ENCODE assay signal across 8 cellular contexts in the genomic region with DNA sequence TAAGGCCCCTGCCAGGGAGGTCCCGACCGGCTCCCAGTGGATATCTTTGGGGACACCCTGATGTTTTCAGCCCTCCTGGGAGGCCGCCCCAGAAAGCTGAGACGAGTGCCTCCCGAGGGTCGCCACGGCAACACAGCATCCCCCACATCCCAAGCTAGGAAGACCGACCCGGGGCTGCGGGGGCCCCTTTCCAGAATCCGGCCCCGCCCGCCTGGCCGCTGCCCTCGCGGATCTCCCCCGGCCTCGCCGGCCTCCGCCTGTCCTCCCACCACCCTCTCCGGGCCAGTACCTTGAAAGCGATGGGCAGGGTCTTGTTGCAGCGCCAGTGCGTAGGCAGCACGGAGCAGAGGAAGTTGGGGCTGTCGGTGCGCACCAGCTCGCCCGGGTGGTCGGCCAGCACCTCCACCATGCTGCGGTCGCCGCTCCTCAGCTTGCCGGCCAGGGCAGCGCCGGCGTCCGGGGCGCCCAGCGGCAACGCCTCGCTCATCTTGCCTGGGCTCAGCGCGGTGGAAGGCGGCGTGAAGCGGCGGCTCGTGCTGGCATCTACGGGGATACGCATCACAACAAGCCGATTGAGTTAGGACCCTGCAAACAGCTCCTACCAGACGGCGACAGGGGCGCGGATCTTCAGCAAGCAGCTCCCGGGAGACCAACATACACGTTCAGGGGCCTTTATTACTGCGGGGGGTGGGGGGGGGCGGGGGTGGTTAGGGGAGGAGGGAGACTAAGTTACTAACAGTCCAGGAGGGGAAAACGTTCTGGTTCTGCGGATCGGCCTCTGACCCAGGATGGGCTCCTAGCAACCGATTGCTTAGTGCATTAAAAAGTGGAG.
DNase-seq lines count a peak whose midpoint lies in the region; ATAC-seq and TF ChIP-seq lines count a peak whose summit lies in the region.

No MANE protein-coding gene starts in this region.

- H3K36me3 Mint-ChIP-seq in activated CD8-positive, alpha-beta T cell treated with anti-CD3 and anti-CD28 coated beads, Interleukin-2, amount 10 ng/mL, durations not matched to agents 7 days and 5 days (ENCODE audit: low read depth) = no peaks in the 10 kb centered on the region

- peak overlapping the region; percentile 49 for H3K27ac Mint-ChIP-seq in activated CD8-positive, alpha-beta T cell treated with anti-CD3 and anti-CD28 coated beads, Interleukin-2, amount 10 ng/mL, durations not matched to agents 7 days and 5 days

- DNase-seq in stimulated activated CD4-positive, alpha-beta T cell treated with anti-CD3 and anti-CD28 coated beads, Interleukin-12 subunit alpha, Interleukin-12 subunit beta, amount 100 ng/mL, for 4 hours = peak; percentile 28
- DNase-seq in stimulated activated CD4-positive, alpha-beta T cell treated with anti-CD3 and anti-CD28 coated beads, Interleukin-2, amount 100 ng/mL, for 48 hours = no peak
- DNase-seq in activated CD8-positive, alpha-beta T cell treated with anti-CD3 and anti-CD28 coated beads, Interleukin-2, amount 10 ng/mL, durations not matched to agents 7 days and 5 days = peak; percentile 30
- no peak for DNase-seq in fibroblast of the aortic adventitia (ENCODE audit: low read depth)
- no peak for DNase-seq in GDM1 (lab: John Stamatoyannopoulos, UW)

- H3K4me1 ChIP-seq in neutrophil (ENCODE audit: control insufficient read depth in 1 of 2, insufficient read depth in 1 of 2, low read depth in 1 of 2, low read length in 1 of 2) = peaks cover 81 to 91% of the 10 kb centered on the region in 2 experiments

- H3K4me1 Mint-ChIP-seq in activated CD8-positive, alpha-beta T cell treated with anti-CD3 and anti-CD28 coated beads, Interleukin-2, amount 10 ng/mL, durations not matched to agents 7 days and 5 days (ENCODE audit: low read depth) = peaks cover 49% of the 10 kb centered on the region

- no peaks in the 10 kb centered on the region for H3K9me3 Mint-ChIP-seq in activated CD8-positive, alpha-beta T cell treated with anti-CD3 and anti-CD28 coated beads, Interleukin-2, amount 10 ng/mL, durations not matched to agents 7 days and 5 days (ENCODE audit: insufficient read depth)

- no peaks in the 10 kb centered on the region for H3K36me3 ChIP-seq in neutrophil

- peaks cover 5% of the 10 kb centered on the region for H3K27me3 Mint-ChIP-seq in activated CD8-positive, alpha-beta T cell treated with anti-CD3 and anti-CD28 coated beads, Interleukin-2, amount 10 ng/mL, durations not matched to agents 7 days and 5 days (ENCODE audit: low read depth)

- no peaks in the 10 kb centered on the region for H3K9me3 ChIP-seq in neutrophil

- ATAC-seq in activated CD8-positive, alpha-beta T cell treated with anti-CD3 and anti-CD28 coated beads, Interleukin-2, amount 10 ng/mL, durations not matched to agents 7 days and 5 days = no peak
- no peak for ATAC-seq in HG03378 (IDR thresholded peaks at IDR 0.05; ENCODE audit: unreplicated experiment)
- ATAC-seq in HG02588 (IDR thresholded peaks at IDR 0.05; ENCODE audit: unreplicated experiment) = no peak

- POLR2A ChIA-PET in activated CD8-positive, alpha-beta T cell treated with anti-CD3 and anti-CD28 coated beads, Interleukin-2, amount 10 ng/mL, durations not matched to agents 7 days and 5 days (lab: Charles Lee) = interaction anchor here (0.6 to 1.8 kb wide), 2 partner anchors 161 to 340 kb away, joined by 4 to 24 read pairs; no protein-coding TSS in a partner anchor

- peak overlapping the region; percentile 88 for H3K4me3 ChIP-seq in fibroblast of the aortic adventitia (ENCODE audit: low read depth, low read length)
- H3K4me3 ChIP-seq in neutrophil (ENCODE audit: low read depth in 1 of 2, low read length in 1 of 2) = peak overlapping the region; percentile 78 to 98

- TF ChIP-seq CTCF in fibroblast of the aortic adventitia (IDR thresholded peaks at IDR 0.05; ENCODE audit: insufficient read depth, low read length) = no peak
- TF ChIP-seq CTCF in neutrophil (IDR thresholded peaks at IDR 0.05) = no peak

- CTCF ChIA-PET in activated CD8-positive, alpha-beta T cell treated with anti-CD3 and anti-CD28 coated beads, Interleukin-2, amount 10 ng/mL, durations not matched to agents 7 days and 5 days (lab: Charles Lee) = interaction anchor here (0.9 to 8.9 kb wide), 11 partner anchors 13 to 513 kb away, joined by 3 to 106 read pairs (median 4); partner anchors contain the start of gene RUNX1

- H3K27me3 ChIP-seq in neutrophil = no peaks in the 10 kb centered on the region

- H3K27ac ChIP-seq in neutrophil = peak overlapping the region; percentile 86

- H3K4me3 Mint-ChIP-seq in activated CD8-positive, alpha-beta T cell treated with anti-CD3 and anti-CD28 coated beads, Interleukin-2, amount 10 ng/mL, durations not matched to agents 7 days and 5 days = peak overlapping the region; percentile 86

Comparison
In these comparisons a context has a peak if more than half of its experiments do, and no peak if none do; other contexts are left out.
1. DNase-seq: peak in stimulated activated CD4-positive, alpha-beta T cell treated with anti-CD3 and anti-CD28 coated beads, Interleukin-12 subunit alpha, Interleukin-12 subunit beta, amount 100 ng/mL, for 4 hours (single experiment) and activated CD8-positive, alpha-beta T cell treated with anti-CD3 and anti-CD28 coated beads, Interleukin-2, amount 10 ng/mL, durations not matched to agents 7 days and 5 days (single experiment); none in stimulated activated CD4-positive, alpha-beta T cell treated with anti-CD3 and anti-CD28 coated beads, Interleukin-2, amount 100 ng/mL, for 48 hours (0 of 2), fibroblast of the aortic adventitia (single experiment) and GDM1 (single experiment).